Comparison of ENCODE assay signal across 20 cellular contexts in the genomic region with DNA sequence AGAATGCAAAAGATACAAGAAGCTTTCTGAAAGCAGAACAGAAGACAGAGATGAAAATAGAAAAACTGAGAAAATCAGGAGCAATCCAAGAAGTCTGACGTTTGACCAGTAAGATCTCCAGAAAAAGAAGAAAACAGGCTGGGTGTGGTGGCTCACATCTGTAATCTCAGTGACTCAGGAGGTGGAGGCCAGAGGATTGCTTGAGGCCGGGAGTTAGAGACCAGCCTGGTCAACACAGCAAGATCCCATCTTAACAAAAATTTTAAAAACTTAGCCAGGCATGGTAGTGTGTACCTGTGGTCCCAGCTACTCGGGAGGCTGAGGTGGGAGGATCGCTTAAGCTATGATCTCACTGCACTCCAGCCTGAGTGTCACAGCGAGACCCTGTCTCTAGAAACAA. TPM values are rescaled to one million over a fixed set of nuclear protein-coding genes. Genes with fewer than 3 reads are reported as not detected.
DNase-seq lines count a peak whose midpoint lies in the region; ATAC-seq and TF ChIP-seq lines count a peak whose summit lies in the region.
"Had no signal": no experiment of that assay in that cellular context is flagged by ENCODE, and none has a peak within 500 bp of the region (broad histone marks: within the 10 kb centered on the region; RNA-seq: fewer than 3 reads in every experiment).

No MANE protein-coding gene starts in this region.

- H3K4me1 ChIP-seq in tibial nerve = peaks cover 0 to 30% (median 8%) of the 10 kb centered on the region in 4 donors
- H3K4me1 ChIP-seq: SJSA1 had no signal

- no peak for DNase-seq in activated naive CD4-positive, alpha-beta T cell treated with Interleukin-2 at 50 U/mL for 16 hours
- DNase-seq in fibroblast of mammary gland (ENCODE audit: low read depth) (peak; percentile 46), tibial nerve (ENCODE audit: low spot score in 2 of 2) (no peak), T-helper 9 cell (no peak), glutamatergic neuron (no peak)
- DNase-seq: ACHN; activated CD4-positive, alpha-beta memory T cell treated with anti-CD3 and anti-CD28 coated beads, Interleukin-2, amount 10 ng/mL, durations not matched to agents 7 days and 5 days; activated CD4-positive, CD25-positive, alpha-beta regulatory T cell; CD4-positive, alpha-beta memory T cell; natural killer cell; NCI-H1694; NCI-H774; PC-3; stomach had no signal

- no peak overlapping the region for H3K4me3 ChIP-seq in fibroblast of mammary gland (ENCODE audit: control insufficient read depth, low read depth, low read length)
- H3K4me3 ChIP-seq in tibial nerve = no peak overlapping the region
- H3K4me3 ChIP-seq: SJSA1, stomach had no signal

- no peak overlapping the region for H3K4me3 Mint-ChIP-seq in activated naive CD4-positive, alpha-beta T cell treated with anti-CD3 and anti-CD28 coated beads, Interleukin-2, amount 50 U/mL, for 24 hours
- peak overlapping the region; percentile 44 for H3K4me3 Mint-ChIP-seq in activated naive CD8-positive, alpha-beta T cell
- H3K4me3 Mint-ChIP-seq in glutamatergic neuron (ENCODE audit: unreplicated experiment) = no peak overlapping the region
- H3K4me3 Mint-ChIP-seq: activated CD4-positive, alpha-beta memory T cell treated with anti-CD3 and anti-CD28 coated beads, Interleukin-2, amount 10 ng/mL, durations not matched to agents 7 days and 5 days; natural killer cell; T-helper 1 cell treated with Interleukin-12 subunit alpha and Interleukin-12 subunit beta and Interleukin-4 antibody, amounts not matched to agents 30 μg/mL and 1 μg/mL, for 36 hours had no signal

- H3K27ac ChIP-seq in tibial nerve = peak overlapping the region; percentile 17 to 70 (median 46)
- H3K27ac ChIP-seq: SJSA1, stomach had no signal

- no peaks in the 10 kb centered on the region for H3K27me3 ChIP-seq in tibial nerve
- H3K27me3 ChIP-seq: stomach had no signal

- no peaks in the 10 kb centered on the region for H3K27me3 Mint-ChIP-seq in activated naive CD4-positive, alpha-beta T cell treated with anti-CD3 and anti-CD28 coated beads, Interleukin-2, amount 50 U/mL, for 24 hours
- H3K27me3 Mint-ChIP-seq in activated naive CD8-positive, alpha-beta T cell = no peaks in the 10 kb centered on the region
- H3K27me3 Mint-ChIP-seq in glutamatergic neuron (ENCODE audit: unreplicated experiment) = peaks cover 4% of the 10 kb centered on the region
- H3K27me3 Mint-ChIP-seq: activated CD4-positive, alpha-beta memory T cell treated with anti-CD3 and anti-CD28 coated beads, Interleukin-2, amount 10 ng/mL, durations not matched to agents 7 days and 5 days; CD4-positive, alpha-beta memory T cell; IgD-negative memory B cell had no signal

- H3K36me3 ChIP-seq in tibial nerve = peaks cover 0 to 15% (median 0%) of the 10 kb centered on the region in 3 donors
- H3K36me3 ChIP-seq: SJSA1, stomach had no signal

- peaks cover 92% of the 10 kb centered on the region for H3K4me1 Mint-ChIP-seq in activated naive CD4-positive, alpha-beta T cell treated with anti-CD3 and anti-CD28 coated beads, Interleukin-2, amount 50 U/mL, for 24 hours
- H3K4me1 Mint-ChIP-seq in activated naive CD8-positive, alpha-beta T cell (ENCODE audit: low read depth) = peaks cover 86% of the 10 kb centered on the region
- peaks cover 2% of the 10 kb centered on the region for H3K4me1 Mint-ChIP-seq in glutamatergic neuron (ENCODE audit: low read depth, unreplicated experiment)

- no peaks in the 10 kb centered on the region for H3K9me3 ChIP-seq in tibial nerve
- H3K9me3 ChIP-seq: SJSA1, stomach had no signal

- peaks cover 21% of the 10 kb centered on the region for H3K36me3 Mint-ChIP-seq in activated naive CD4-positive, alpha-beta T cell treated with anti-CD3 and anti-CD28 coated beads, Interleukin-2, amount 50 U/mL, for 24 hours
- peaks cover 21% of the 10 kb centered on the region for H3K36me3 Mint-ChIP-seq in activated naive CD8-positive, alpha-beta T cell
- H3K36me3 Mint-ChIP-seq in glutamatergic neuron (ENCODE audit: unreplicated experiment) = peaks cover 10% of the 10 kb centered on the region
- H3K36me3 Mint-ChIP-seq: natural killer cell had no signal

- TF ChIP-seq POLR2A in tibial nerve (IDR thresholded peaks at IDR 0.05) = no peak

- no peaks in the 10 kb centered on the region for H3K9me3 Mint-ChIP-seq in activated naive CD4-positive, alpha-beta T cell treated with anti-CD3 and anti-CD28 coated beads, Interleukin-2, amount 50 U/mL, for 24 hours
- H3K9me3 Mint-ChIP-seq in activated naive CD8-positive, alpha-beta T cell (ENCODE audit: low read depth) = no peaks in the 10 kb centered on the region
- H3K9me3 Mint-ChIP-seq in glutamatergic neuron (ENCODE audit: unreplicated experiment) = peaks cover 1% of the 10 kb centered on the region
- H3K9me3 Mint-ChIP-seq: activated CD4-positive, alpha-beta memory T cell treated with anti-CD3 and anti-CD28 coated beads, Interleukin-2, amount 10 ng/mL, durations not matched to agents 7 days and 5 days; CD4-positive, alpha-beta memory T cell; natural killer cell; T-helper 1 cell treated with Interleukin-12 subunit alpha and Interleukin-12 subunit beta and Interleukin-4 antibody, amounts not matched to agents 30 μg/mL and 1 μg/mL, for 36 hours had no signal

- WGBS in tibial nerve, 2 donors = 69 to 74% methylated on average over 5 of the region's 5 CpGs

- no peak for ATAC-seq in HG02852 (IDR thresholded peaks at IDR 0.05; ENCODE audit: unreplicated experiment)
- ATAC-seq: natural killer cell, PC-3 had no signal

- no peak for TF ChIP-seq EP300 in tibial nerve (IDR thresholded peaks at IDR 0.05)

- no peak for TF ChIP-seq CTCF in fibroblast of mammary gland (conservative IDR thresholded peaks at IDR 0.05; ENCODE audit: control insufficient read depth, insufficient read depth, low read depth, low read length)
- TF ChIP-seq CTCF in tibial nerve (IDR thresholded peaks at IDR 0.05) = no peak
- TF ChIP-seq CTCF in glutamatergic neuron (IDR thresholded peaks at IDR 0.05; ENCODE audit: partially characterized antibody, unreplicated experiment) = no peak

- H3K27ac Mint-ChIP-seq in activated naive CD4-positive, alpha-beta T cell treated with anti-CD3 and anti-CD28 coated beads, Interleukin-2, amount 50 U/mL, for 24 hours = peak overlapping the region; percentile 19
- peak overlapping the region; percentile 80 for H3K27ac Mint-ChIP-seq in activated naive CD8-positive, alpha-beta T cell
- H3K27ac Mint-ChIP-seq in glutamatergic neuron (ENCODE audit: unreplicated experiment) = no peak overlapping the region
- H3K27ac Mint-ChIP-seq: activated CD4-positive, alpha-beta memory T cell treated with anti-CD3 and anti-CD28 coated beads, Interleukin-2, amount 10 ng/mL, durations not matched to agents 7 days and 5 days; IgD-negative memory B cell; natural killer cell; T-helper 1 cell treated with Interleukin-12 subunit alpha and Interleukin-12 subunit beta and Interleukin-4 antibody, amounts not matched to agents 30 μg/mL and 1 μg/mL, for 36 hours had no signal

RNA-seq across cellular contexts. Expression of gene RETREG1, which starts 15.8 kb away (rescaled TPM):
- total RNA-seq in tibial nerve (10 to 100 TPM; 57.5 to 90.9 (median 77.0) TPM), glutamatergic neuron (ENCODE audit: unreplicated experiment) (6.3 TPM)
